ENCODE assay signal across 8 cellular contexts in the genomic region with DNA sequence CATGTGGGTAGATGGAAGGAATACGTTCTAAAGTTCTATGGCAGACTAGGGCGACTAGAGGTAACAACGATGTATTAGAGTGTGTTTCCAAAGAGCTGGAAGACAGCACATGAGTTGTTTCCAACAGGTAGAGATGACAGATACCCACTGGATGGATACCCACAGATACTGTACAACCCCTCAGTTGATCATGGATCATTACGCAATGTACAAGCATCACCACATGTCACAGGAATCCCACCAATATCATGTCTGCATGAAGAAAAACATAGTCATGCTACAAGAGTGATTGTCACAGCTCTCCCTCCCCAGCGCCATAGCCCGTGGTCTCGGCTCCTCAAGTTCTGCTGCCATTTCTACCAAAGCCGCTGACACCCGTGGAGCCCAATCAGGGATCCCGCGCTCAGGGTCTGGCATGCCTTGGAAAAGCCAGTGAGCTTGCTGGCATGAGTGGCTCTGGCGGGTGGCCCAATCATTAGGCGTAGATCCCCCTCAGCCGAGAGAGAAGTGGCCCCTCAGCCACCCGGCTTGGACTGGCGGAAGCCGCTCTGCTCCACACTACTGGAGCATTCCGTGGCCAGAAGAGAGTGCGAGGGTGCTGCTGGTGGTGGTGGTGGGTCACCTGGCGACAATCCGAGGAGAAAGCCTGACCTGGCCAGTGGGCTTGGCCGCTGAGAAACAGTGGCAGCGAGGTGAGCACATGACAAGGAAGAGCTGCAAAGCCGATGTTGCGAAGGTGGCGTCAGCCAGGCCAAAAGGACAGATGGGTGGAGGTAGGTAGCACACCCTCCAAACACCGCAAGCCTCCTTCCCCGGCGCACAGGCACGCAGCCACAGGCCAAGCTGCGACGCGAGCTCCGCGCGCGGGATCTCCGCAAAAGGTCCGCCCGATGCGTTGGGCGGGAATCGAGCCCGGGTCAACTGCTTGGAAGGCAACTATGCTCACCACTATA.
DNase-seq lines count a peak whose midpoint lies in the region; ATAC-seq and FAIRE-seq lines count a peak whose summit lies in the region.

No MANE protein-coding gene starts in this region.

- peak; percentile 29 for ATAC-seq in activated T-helper 17 cell treated with anti-CD3 and anti-CD28 coated beads, Interleukin-2, amount 50 U/mL, for 72 hours (replicated peaks)

- no peak for FAIRE-seq in urothelium cell line (lab: Jason Lieb, UNC)

- peak overlapping the region; percentile 81 for H3K4me3 Mint-ChIP-seq in activated T-helper 17 cell treated with anti-CD3 and anti-CD28 coated beads, Interleukin-2, amount 50 U/mL, for 72 hours
- H3K4me3 Mint-ChIP-seq in immature natural killer cell = peak overlapping the region; percentile 67 to 79 (median 68)

- peaks cover 16% of the 10 kb centered on the region for H3K4me1 Mint-ChIP-seq in activated T-helper 17 cell treated with anti-CD3 and anti-CD28 coated beads, Interleukin-2, amount 50 U/mL, for 72 hours
- H3K4me1 Mint-ChIP-seq in immature natural killer cell = peaks cover 12 to 13% of the 10 kb centered on the region in 2 donors

- H3K9me3 Mint-ChIP-seq in activated T-helper 17 cell treated with anti-CD3 and anti-CD28 coated beads, Interleukin-2, amount 50 U/mL, for 72 hours = no peaks in the 10 kb centered on the region
- peaks cover 0 to 2% (median 0%) of the 10 kb centered on the region in 6 donors for H3K9me3 Mint-ChIP-seq in immature natural killer cell

- no peak overlapping the region for H3K27ac Mint-ChIP-seq in activated T-helper 17 cell treated with anti-CD3 and anti-CD28 coated beads, Interleukin-2, amount 50 U/mL, for 72 hours
- H3K27ac Mint-ChIP-seq in immature natural killer cell = no peak overlapping the region

- peaks cover 27% of the 10 kb centered on the region for H3K27me3 Mint-ChIP-seq in activated T-helper 17 cell treated with anti-CD3 and anti-CD28 coated beads, Interleukin-2, amount 50 U/mL, for 72 hours
- H3K27me3 Mint-ChIP-seq in immature natural killer cell (ENCODE audit: low read depth in 3 of 3) = peaks cover 9 to 16% (median 13%) of the 10 kb centered on the region in 3 donors

- peaks cover 20% of the 10 kb centered on the region for H3K36me3 Mint-ChIP-seq in activated T-helper 17 cell treated with anti-CD3 and anti-CD28 coated beads, Interleukin-2, amount 50 U/mL, for 72 hours (ENCODE audit: low read depth)
- H3K36me3 Mint-ChIP-seq in immature natural killer cell = peaks cover 0 to 3% (median 0%) of the 10 kb centered on the region in 3 donors

- DNase-seq in AG08396 (ENCODE audit: low spot score) (peak; percentile 58), HT1080 (ENCODE audit: low read depth) (peak; percentile 72), immature natural killer cell (peak in 1 of 3 donors; percentile 4), urothelium cell line (ENCODE audit: low spot score) (no peak), NCI-H2227 (lab: John Stamatoyannopoulos, UW; ENCODE audit: unreplicated experiment) (no peak), NCI-H146 treated with DMSO at 0.1 percent for 48 hours (lab: John Stamatoyannopoulos, UW; ENCODE audit: unreplicated experiment) (no peak)
- DNase-seq in stimulated activated CD8-positive, alpha-beta memory T cell treated with anti-CD3 and anti-CD28 coated beads, Interleukin-7, amount 100 ng/mL, for 48 hours (ENCODE audit: extremely low read depth in 1 of 2, low read depth in 1 of 2) = peak; percentile 21 to 31

Comparison
In these comparisons a context has a peak if more than half of its experiments do, and no peak if none do; other contexts are left out.
1. DNase-seq: peak in AG08396 (single experiment), HT1080 (single experiment) and stimulated activated CD8-positive, alpha-beta memory T cell treated with anti-CD3 and anti-CD28 coated beads, Interleukin-7, amount 100 ng/mL, for 48 hours (2 of 2); none in urothelium cell line (single experiment), NCI-H2227 (single experiment) and NCI-H146 treated with DMSO at 0.1 percent for 48 hours (single experiment).